In genomic region chr20:45405566-45406259, GRCh38 we compare ENCODE assay signal across 8 cellular contexts. TPM values are rescaled to one million over a fixed set of nuclear protein-coding genes. Genes with fewer than 3 reads are reported as not detected.
DNase-seq lines count a peak whose midpoint lies in the region; ATAC-seq and TF ChIP-seq lines count a peak whose summit lies in the region.

No MANE protein-coding gene starts in this region.

- H3K27me3 ChIP-seq in GM06990 (replicated peaks; ENCODE audit: control insufficient read depth, insufficient read depth, low read length) (peaks cover 1% of the 10 kb centered on the region), lung (ENCODE audit: control insufficient read depth, insufficient read depth) (no peaks in the 10 kb centered on the region), transverse colon (no peaks in the 10 kb centered on the region)

- H3K4me3 ChIP-seq in GM06990 (replicated peaks; ENCODE audit: low read depth, low read length): peak overlapping the region; percentile 40
- H3K4me3 ChIP-seq in lung: peak overlapping the region; percentile 69
- H3K4me3 ChIP-seq in transverse colon: peak overlapping the region; percentile 62 to 93 (median 85)

- intact Hi-C loops in transverse colon (cut with DNase I; ENCODE audit: low total_unique reads): no loop called here

- DNase-seq in GM06990 (ENCODE audit: extremely low read depth, insufficient read length): no peak
- peak; percentile 25 for DNase-seq in NCI-H526 treated with DMSO at 0.1 percent for 48 hours (lab: John Stamatoyannopoulos, UW)
- DNase-seq in lung (ENCODE audit: low spot score): no peak
- DNase-seq in transverse colon: peak; percentile 66
- DNase-seq in activated CD4-positive, CD25-positive, alpha-beta regulatory T cell (lab: John Stamatoyannopoulos, UW): no peak

- peaks cover 0 to under 1% of the 10 kb centered on the region in 2 donors for H3K9me3 ChIP-seq in lung (ENCODE audit: control insufficient read depth in 2 of 2, insufficient read depth in 1 of 2, low read length in 1 of 2)
- peaks cover 2 to 7% of the 10 kb centered on the region in 2 donors for H3K9me3 ChIP-seq in transverse colon

- H3K27ac ChIP-seq in cingulate gyrus (ENCODE audit: low read depth, low read length) (peak overlapping the region; percentile 98), lung (ENCODE audit: low read depth in 1 of 2, low read length in 1 of 2) (peak overlapping the region; percentile 71 to 97), transverse colon (peak overlapping the region; percentile 92 to 97 (median 96))

- no peak for TF ChIP-seq EP300 in transverse colon (IDR thresholded peaks at IDR 0.05; ENCODE audit: low read depth)

- no peak for TF ChIP-seq CTCF in GM06990 (IDR thresholded peaks at IDR 0.05; ENCODE audit: insufficient read depth, low read length, poor library complexity, severe bottlenecking)
- TF ChIP-seq CTCF in lung (IDR thresholded peaks at IDR 0.05; ENCODE audit: control extremely low read depth, extremely low read depth): no peak
- no peak for TF ChIP-seq CTCF in transverse colon (IDR thresholded peaks at IDR 0.05)

- H3K36me3 ChIP-seq in GM06990 (ENCODE audit: control insufficient read depth, insufficient read depth, low read length) (no peaks in the 10 kb centered on the region), lung (ENCODE audit: control insufficient read depth in 2 of 2, insufficient read depth in 2 of 2, low read length in 2 of 2) (peaks cover 3 to 7% of the 10 kb centered on the region in 2 donors), transverse colon (peaks cover 0 to 5% (median 0%) of the 10 kb centered on the region in 4 donors)

- WGBS in lung, 2 donors: 1 to 2% methylated on average over 45 to 49 of the region's 49 CpGs
- WGBS in transverse colon (ENCODE audit: low coverage in 1 of 2), 2 donors: 3% methylated on average over 34 of the region's 49 CpGs; no CpG with 5 or more reads in 1 of the 2 donors

- peak; percentile 48 for ATAC-seq in lung (ENCODE audit: insufficient read depth, low FRiP score)
- ATAC-seq in HG02798 (IDR thresholded peaks at IDR 0.05; ENCODE audit: poor library complexity, unreplicated experiment): no peak
- no peak for ATAC-seq in HG03521 (IDR thresholded peaks at IDR 0.05; ENCODE audit: unreplicated experiment)

- in situ Hi-C loops in transverse colon (cut with MboI; ENCODE audit: low pct_ligation_motif_present in 1 of 4, low pct_unique_long_range_greater_than_20kb in 1 of 4, low sequenced_read_pairs in 3 of 4): no loop called here

- H3K4me1 ChIP-seq in lung (ENCODE audit: control insufficient read depth in 2 of 2, insufficient read depth in 2 of 2, low read length in 2 of 2) (peaks cover 0 to 4% of the 10 kb centered on the region in 2 donors), transverse colon (peaks cover 19 to 44% (median 37%) of the 10 kb centered on the region in 4 donors)

- peak; percentile 37 for TF ChIP-seq POLR2A in transverse colon (IDR thresholded peaks at IDR 0.05)

RNA-seq across cellular contexts. Expression of gene DBNDD2, which starts 2.4 kb away (rescaled TPM):
- 10 to 100 TPM; 11.7 to 61.1 TPM for total RNA-seq in lung
- 10 to 100 TPM; 54.6 to 75.4 TPM for polyA plus RNA-seq in lung
- total RNA-seq in transverse colon: 100 to 1,000 TPM in 1 of 4 donors, 10 to 100 TPM in 3; 74.5 to 122 (median 84.9) TPM

RNA-seq across cellular contexts. Expression of gene PIGT, which starts 10.2 kb away (rescaled TPM):
- total RNA-seq in lung (100 to 1,000 TPM in 1 of 2 donors, 10 to 100 TPM in 1; 33.6 to 107 TPM), transverse colon (100 to 1,000 TPM in 2 of 4 donors, 10 to 100 TPM in 2; 88.3 to 321 (median 108) TPM)
- polyA plus RNA-seq in lung: 10 to 100 TPM; 71.6 to 73.0 TPM

RNA-seq across cellular contexts. Expression of gene TP53TG5, which starts 27.6 kb away (rescaled TPM):
- total RNA-seq in lung: not detected
- under 1 TPM; 0.03 to 0.28 TPM for polyA plus RNA-seq in lung
- total RNA-seq in transverse colon: under 1 TPM in 1 of 4 donors, not detected in 3; 0.14 TPM

RNA-seq across cellular contexts. Expression of gene SYS1, which starts 42.8 kb away (rescaled TPM):
- total RNA-seq in lung (10 to 100 TPM; 21.3 to 45.5 TPM), transverse colon (10 to 100 TPM in 3 of 4 donors, 1 to 10 TPM in 1; 5.6 to 64.7 (median 38.4) TPM)
- polyA plus RNA-seq in lung: 10 to 100 TPM; 24.9 to 57.5 TPM

RNA-seq across cellular contexts. Expression of gene SDC4, which starts 57.5 kb away (rescaled TPM):
- total RNA-seq in lung: 100 to 1,000 TPM; 250 to 313 TPM
- 100 to 1,000 TPM; 239 to 258 TPM for polyA plus RNA-seq in lung
- total RNA-seq in transverse colon: 100 to 1,000 TPM in 2 of 4 donors, 10 to 100 TPM in 2; 60.7 to 140 (median 94.3) TPM

Comparison
In these comparisons a context has a peak if more than half of its experiments do, and no peak if none do; other contexts are left out.
1. DNase-seq: peak in NCI-H526 treated with DMSO at 0.1 percent for 48 hours (single experiment) and transverse colon (single experiment); none in GM06990 (single experiment), lung (single experiment) and activated CD4-positive, CD25-positive, alpha-beta regulatory T cell (0 of 4).
2. Peak in every context shown above with its lines, with median percentiles within 50 percentile points of each other: H3K4me3 ChIP-seq and H3K27ac ChIP-seq.